Comparison of ENCODE assay signal across 22 cellular contexts in the genomic region with DNA sequence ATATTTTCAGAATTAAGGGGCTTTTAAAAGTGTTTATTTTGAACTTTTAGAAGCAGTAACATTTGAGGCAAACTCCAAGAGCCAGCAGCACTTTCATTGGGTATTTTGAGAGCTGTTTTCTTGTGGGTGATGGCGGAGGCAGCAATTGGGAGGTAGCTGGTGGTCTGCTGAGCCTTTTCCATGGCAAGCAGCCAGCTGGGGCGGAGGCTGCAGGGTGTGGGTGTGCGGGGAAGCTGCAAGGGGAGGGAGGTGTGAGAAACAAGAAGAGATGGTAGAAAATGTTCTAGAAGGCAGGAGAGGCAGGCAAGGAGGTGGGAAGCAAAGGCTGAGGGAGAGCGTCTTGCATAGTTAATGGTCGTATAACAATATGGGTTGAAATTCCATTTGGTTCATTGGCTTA.
"Had no signal": no experiment of that assay in that cellular context is flagged by ENCODE, and none has a peak within 500 bp of the region (broad histone marks: within the 10 kb centered on the region; RNA-seq: fewer than 3 reads in every experiment).

No MANE protein-coding gene starts in this region.

- H3K9me3 ChIP-seq: lower lobe of right lung, ovary, psoas muscle, right atrium auricular region, suprapubic skin, transverse colon, uterus had no signal

- DNase-seq: activated CD4-positive, alpha-beta memory T cell treated with anti-CD3 and anti-CD28 coated beads, Interleukin-2, amount 10 ng/mL, durations not matched to agents 7 days and 5 days; activated CD4-positive, alpha-beta T cell treated with anti-CD3 and anti-CD28 coated beads for 48 hours; activated gamma-delta T cell; activated naive CD4-positive, alpha-beta T cell treated with anti-CD3 and anti-CD28 coated beads, Interleukin-2, amount 50 U/mL, for 16 hours; activated naive CD8-positive, alpha-beta T cell treated with anti-CD3 and anti-CD28 coated beads, Interleukin-2, amount 50 U/mL, for 24 hours; activated T-cell treated with anti-CD3 and anti-CD28 coated beads for 4 hours; effector CD4-positive, alpha-beta T cell; foreskin fibroblast; lower lobe of right lung; naive thymus-derived CD8-positive, alpha-beta T cell; ovary; psoas muscle; stimulated activated CD4-positive, alpha-beta T cell treated with anti-CD3 and anti-CD28 coated beads, Interleukin-4, amount 100 ng/mL, for 24 hours; stimulated activated naive CD8-positive, alpha-beta T cell treated with anti-CD3 and anti-CD28 coated beads, Interleukin-15, Interleukin-2, amounts not matched to agents 100 U/mL and 50 U/mL, for 24 hours; T1000; transverse colon; uterus had no signal

- H3K4me3 Mint-ChIP-seq: activated CD4-positive, alpha-beta memory T cell treated with anti-CD3 and anti-CD28 coated beads, Interleukin-2, amount 10 ng/mL, durations not matched to agents 7 days and 5 days; activated naive CD8-positive, alpha-beta T cell treated with anti-CD3 and anti-CD28 coated beads, Interleukin-2, amount 50 U/mL, for 24 hours; brain; dendritic cell treated with granulocyte-macrophage colony-stimulating factor and Interleukin-4, amounts not matched to agents 40 ng/mL and 50 ng/mL, for 4 days; naive thymus-derived CD8-positive, alpha-beta T cell; T-helper 1 cell treated with Interleukin-12 subunit alpha and Interleukin-12 subunit beta and Interleukin-4 antibody, amounts not matched to agents 30 μg/mL and 1 μg/mL, for 36 hours had no signal

- H3K27ac ChIP-seq: lower lobe of right lung, ovary, psoas muscle, right atrium auricular region, suprapubic skin, transverse colon, uterus had no signal

- H3K4me1 Mint-ChIP-seq: activated CD4-positive, alpha-beta memory T cell treated with anti-CD3 and anti-CD28 coated beads, Interleukin-2, amount 10 ng/mL, durations not matched to agents 7 days and 5 days; activated naive CD8-positive, alpha-beta T cell treated with anti-CD3 and anti-CD28 coated beads, Interleukin-2, amount 50 U/mL, for 24 hours; naive thymus-derived CD8-positive, alpha-beta T cell had no signal

- ATAC-seq: activated naive CD8-positive, alpha-beta T cell treated with anti-CD3 and anti-CD28 coated beads, Interleukin-2, amount 50 U/mL, for 24 hours; lower lobe of right lung; naive thymus-derived CD8-positive, alpha-beta T cell; psoas muscle; stimulated activated naive CD8-positive, alpha-beta T cell treated with anti-CD3 and anti-CD28 coated beads, Interleukin-15, Interleukin-2, amounts not matched to agents 100 U/mL and 50 U/mL, for 24 hours had no signal

- H3K4me1 ChIP-seq: lower lobe of right lung, psoas muscle, right atrium auricular region, suprapubic skin, transverse colon, uterus had no signal

- H3K36me3 Mint-ChIP-seq: brain; naive thymus-derived CD8-positive, alpha-beta T cell had no signal

- H3K27me3 Mint-ChIP-seq: activated CD4-positive, alpha-beta memory T cell treated with anti-CD3 and anti-CD28 coated beads, Interleukin-2, amount 10 ng/mL, durations not matched to agents 7 days and 5 days; activated naive CD8-positive, alpha-beta T cell treated with anti-CD3 and anti-CD28 coated beads, Interleukin-2, amount 50 U/mL, for 24 hours; brain; dendritic cell treated with granulocyte-macrophage colony-stimulating factor and Interleukin-4, amounts not matched to agents 40 ng/mL and 50 ng/mL, for 4 days had no signal

- H3K27me3 ChIP-seq: ovary, right atrium auricular region, suprapubic skin, transverse colon, uterus had no signal

- H3K9me3 Mint-ChIP-seq: activated CD4-positive, alpha-beta memory T cell treated with anti-CD3 and anti-CD28 coated beads, Interleukin-2, amount 10 ng/mL, durations not matched to agents 7 days and 5 days; activated naive CD8-positive, alpha-beta T cell treated with anti-CD3 and anti-CD28 coated beads, Interleukin-2, amount 50 U/mL, for 24 hours; dendritic cell treated with granulocyte-macrophage colony-stimulating factor and Interleukin-4, amounts not matched to agents 40 ng/mL and 50 ng/mL, for 4 days; naive thymus-derived CD8-positive, alpha-beta T cell; T-helper 1 cell treated with Interleukin-12 subunit alpha and Interleukin-12 subunit beta and Interleukin-4 antibody, amounts not matched to agents 30 μg/mL and 1 μg/mL, for 36 hours had no signal

- H3K27ac Mint-ChIP-seq: activated CD4-positive, alpha-beta memory T cell treated with anti-CD3 and anti-CD28 coated beads, Interleukin-2, amount 10 ng/mL, durations not matched to agents 7 days and 5 days; activated naive CD8-positive, alpha-beta T cell treated with anti-CD3 and anti-CD28 coated beads, Interleukin-2, amount 50 U/mL, for 24 hours; dendritic cell treated with granulocyte-macrophage colony-stimulating factor and Interleukin-4, amounts not matched to agents 40 ng/mL and 50 ng/mL, for 4 days; naive thymus-derived CD8-positive, alpha-beta T cell; T-helper 1 cell treated with Interleukin-12 subunit alpha and Interleukin-12 subunit beta and Interleukin-4 antibody, amounts not matched to agents 30 μg/mL and 1 μg/mL, for 36 hours had no signal
